Comparison of ENCODE assay signal across 18 cellular contexts in the genomic region with DNA sequence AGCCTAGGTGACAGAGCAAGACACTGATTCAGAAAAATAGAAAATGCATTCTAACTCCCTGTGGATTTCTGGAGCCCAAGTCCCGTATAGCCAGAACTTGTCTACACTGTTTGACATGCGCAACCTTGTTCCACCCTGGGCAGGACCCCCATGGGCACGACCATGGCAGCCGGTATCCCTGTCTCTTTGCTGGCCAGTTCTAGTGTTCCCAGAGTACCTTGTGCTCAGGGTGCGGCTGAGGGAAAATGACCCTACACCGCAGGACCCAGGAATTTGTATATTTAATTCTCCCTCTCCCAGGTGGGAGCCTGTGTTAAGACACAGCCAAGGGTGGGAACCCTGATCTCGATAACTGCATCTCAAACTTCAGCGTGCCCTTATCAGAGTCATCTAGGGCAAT. TPM values are rescaled to one million over a fixed set of nuclear protein-coding genes. Genes with fewer than 3 reads are reported as not detected.
"Had no signal": no experiment of that assay in that cellular context is flagged by ENCODE, and none has a peak within 500 bp of the region (broad histone marks: within the 10 kb centered on the region; RNA-seq: fewer than 3 reads in every experiment).

No MANE protein-coding gene starts in this region.

- H3K27ac ChIP-seq: breast epithelium, ovary, tibial artery had no signal

- H3K27ac Mint-ChIP-seq: activated CD4-positive, alpha-beta memory T cell treated with anti-CD3 and anti-CD28 coated beads for 36 hours had no signal

- FAIRE-seq: kidney, urothelium cell line had no signal

- H3K4me3 ChIP-seq: breast epithelium, esophagus squamous epithelium, ovary, tibial artery had no signal

- DNase-seq: activated CD4-positive, alpha-beta memory T cell treated with anti-CD3 and anti-CD28 coated beads for 36 hours; activated CD4-positive, alpha-beta T cell treated with anti-CD3 and anti-CD28 coated beads for 1 hour; aorta; esophagus squamous epithelium; sigmoid colon; stimulated activated CD4-positive, alpha-beta T cell treated with anti-CD3 and anti-CD28 coated beads, Interleukin-1b, Interleukin-23, amount 100 ng/mL, for 48 hours; T-helper 1 cell; T1000 had no signal

- H3K9ac ChIP-seq: SK-N-SH had no signal

- H3K4me2 ChIP-seq: SK-N-SH had no signal

- H3K36me3 Mint-ChIP-seq: activated CD4-positive, alpha-beta memory T cell treated with anti-CD3 and anti-CD28 coated beads for 36 hours had no signal

- H3K4me3 Mint-ChIP-seq: activated CD4-positive, alpha-beta memory T cell treated with anti-CD3 and anti-CD28 coated beads for 36 hours had no signal

- H3K36me3 ChIP-seq: breast epithelium, esophagus squamous epithelium, ovary, sigmoid colon, tibial artery had no signal

- H3K9me3 Mint-ChIP-seq: activated CD4-positive, alpha-beta memory T cell treated with anti-CD3 and anti-CD28 coated beads for 36 hours had no signal

- H3K9me3 ChIP-seq: breast epithelium, esophagus squamous epithelium, ovary, sigmoid colon, SK-N-SH, tibial artery had no signal

- H3K27me3 ChIP-seq: ovary had no signal

- H3K4me1 ChIP-seq: breast epithelium had no signal

RNA-seq across cellular contexts. Expression of gene RIC3, which starts 36.7 kb away (rescaled TPM):
- total RNA-seq: endothelial cell of umbilical vein, fibroblast of villous mesenchyme, glomerular endothelial cell had no signal
- polyA plus RNA-seq: endothelial cell of umbilical vein had no signal

RNA-seq across cellular contexts. Expression of gene LMO1, which starts 58.1 kb away (rescaled TPM):
- total RNA-seq: activated CD4-positive, alpha-beta memory T cell treated with anti-CD3 and anti-CD28 coated beads for 36 hours; aorta; breast epithelium; endothelial cell of umbilical vein; esophagus squamous epithelium; fibroblast of villous mesenchyme; kidney; mesenteric fat pad had no signal
- polyA plus RNA-seq: aorta, endothelial cell of umbilical vein had no signal
